Comparison of ENCODE assay signal across 1 cellular context in the genomic region with DNA sequence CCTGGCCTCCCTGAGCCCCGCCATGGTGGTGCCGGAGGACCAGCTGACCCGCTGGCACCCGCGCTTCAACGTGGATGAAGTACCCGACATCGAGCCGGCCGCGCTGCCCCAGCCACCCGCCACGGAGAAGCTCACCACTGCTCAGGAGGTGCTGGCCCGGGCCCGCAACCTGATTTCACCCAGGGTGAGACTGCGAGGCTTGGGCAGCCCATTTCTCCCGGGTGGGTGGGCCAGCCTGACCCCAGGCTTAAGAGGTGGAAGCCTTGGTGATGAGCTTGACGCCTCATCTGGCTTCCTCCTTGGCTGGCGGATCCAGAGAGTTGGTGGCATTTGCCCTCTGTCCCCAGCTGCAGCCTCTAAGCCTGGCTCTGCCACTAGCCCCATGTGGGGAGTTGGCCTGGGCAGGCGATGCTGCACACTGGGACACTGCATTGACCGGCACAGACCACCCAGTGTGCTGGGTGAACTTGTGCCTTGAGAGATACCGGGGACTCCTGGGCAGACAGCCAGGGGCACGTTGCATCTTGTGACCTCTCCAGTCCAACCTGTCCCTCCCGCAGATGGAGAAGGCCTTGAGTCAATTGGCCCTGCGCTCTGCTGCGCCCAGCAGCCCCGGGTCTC.
TF ChIP-seq lines count a peak whose summit lies in the region.

No MANE protein-coding gene starts in this region.

TF ChIP-seq in GM23338, 12 proteins besides CTCF, POLR2A, EP300 and RAD21 (continued from another document):
- TF ChIP-seq, protein P1, sequence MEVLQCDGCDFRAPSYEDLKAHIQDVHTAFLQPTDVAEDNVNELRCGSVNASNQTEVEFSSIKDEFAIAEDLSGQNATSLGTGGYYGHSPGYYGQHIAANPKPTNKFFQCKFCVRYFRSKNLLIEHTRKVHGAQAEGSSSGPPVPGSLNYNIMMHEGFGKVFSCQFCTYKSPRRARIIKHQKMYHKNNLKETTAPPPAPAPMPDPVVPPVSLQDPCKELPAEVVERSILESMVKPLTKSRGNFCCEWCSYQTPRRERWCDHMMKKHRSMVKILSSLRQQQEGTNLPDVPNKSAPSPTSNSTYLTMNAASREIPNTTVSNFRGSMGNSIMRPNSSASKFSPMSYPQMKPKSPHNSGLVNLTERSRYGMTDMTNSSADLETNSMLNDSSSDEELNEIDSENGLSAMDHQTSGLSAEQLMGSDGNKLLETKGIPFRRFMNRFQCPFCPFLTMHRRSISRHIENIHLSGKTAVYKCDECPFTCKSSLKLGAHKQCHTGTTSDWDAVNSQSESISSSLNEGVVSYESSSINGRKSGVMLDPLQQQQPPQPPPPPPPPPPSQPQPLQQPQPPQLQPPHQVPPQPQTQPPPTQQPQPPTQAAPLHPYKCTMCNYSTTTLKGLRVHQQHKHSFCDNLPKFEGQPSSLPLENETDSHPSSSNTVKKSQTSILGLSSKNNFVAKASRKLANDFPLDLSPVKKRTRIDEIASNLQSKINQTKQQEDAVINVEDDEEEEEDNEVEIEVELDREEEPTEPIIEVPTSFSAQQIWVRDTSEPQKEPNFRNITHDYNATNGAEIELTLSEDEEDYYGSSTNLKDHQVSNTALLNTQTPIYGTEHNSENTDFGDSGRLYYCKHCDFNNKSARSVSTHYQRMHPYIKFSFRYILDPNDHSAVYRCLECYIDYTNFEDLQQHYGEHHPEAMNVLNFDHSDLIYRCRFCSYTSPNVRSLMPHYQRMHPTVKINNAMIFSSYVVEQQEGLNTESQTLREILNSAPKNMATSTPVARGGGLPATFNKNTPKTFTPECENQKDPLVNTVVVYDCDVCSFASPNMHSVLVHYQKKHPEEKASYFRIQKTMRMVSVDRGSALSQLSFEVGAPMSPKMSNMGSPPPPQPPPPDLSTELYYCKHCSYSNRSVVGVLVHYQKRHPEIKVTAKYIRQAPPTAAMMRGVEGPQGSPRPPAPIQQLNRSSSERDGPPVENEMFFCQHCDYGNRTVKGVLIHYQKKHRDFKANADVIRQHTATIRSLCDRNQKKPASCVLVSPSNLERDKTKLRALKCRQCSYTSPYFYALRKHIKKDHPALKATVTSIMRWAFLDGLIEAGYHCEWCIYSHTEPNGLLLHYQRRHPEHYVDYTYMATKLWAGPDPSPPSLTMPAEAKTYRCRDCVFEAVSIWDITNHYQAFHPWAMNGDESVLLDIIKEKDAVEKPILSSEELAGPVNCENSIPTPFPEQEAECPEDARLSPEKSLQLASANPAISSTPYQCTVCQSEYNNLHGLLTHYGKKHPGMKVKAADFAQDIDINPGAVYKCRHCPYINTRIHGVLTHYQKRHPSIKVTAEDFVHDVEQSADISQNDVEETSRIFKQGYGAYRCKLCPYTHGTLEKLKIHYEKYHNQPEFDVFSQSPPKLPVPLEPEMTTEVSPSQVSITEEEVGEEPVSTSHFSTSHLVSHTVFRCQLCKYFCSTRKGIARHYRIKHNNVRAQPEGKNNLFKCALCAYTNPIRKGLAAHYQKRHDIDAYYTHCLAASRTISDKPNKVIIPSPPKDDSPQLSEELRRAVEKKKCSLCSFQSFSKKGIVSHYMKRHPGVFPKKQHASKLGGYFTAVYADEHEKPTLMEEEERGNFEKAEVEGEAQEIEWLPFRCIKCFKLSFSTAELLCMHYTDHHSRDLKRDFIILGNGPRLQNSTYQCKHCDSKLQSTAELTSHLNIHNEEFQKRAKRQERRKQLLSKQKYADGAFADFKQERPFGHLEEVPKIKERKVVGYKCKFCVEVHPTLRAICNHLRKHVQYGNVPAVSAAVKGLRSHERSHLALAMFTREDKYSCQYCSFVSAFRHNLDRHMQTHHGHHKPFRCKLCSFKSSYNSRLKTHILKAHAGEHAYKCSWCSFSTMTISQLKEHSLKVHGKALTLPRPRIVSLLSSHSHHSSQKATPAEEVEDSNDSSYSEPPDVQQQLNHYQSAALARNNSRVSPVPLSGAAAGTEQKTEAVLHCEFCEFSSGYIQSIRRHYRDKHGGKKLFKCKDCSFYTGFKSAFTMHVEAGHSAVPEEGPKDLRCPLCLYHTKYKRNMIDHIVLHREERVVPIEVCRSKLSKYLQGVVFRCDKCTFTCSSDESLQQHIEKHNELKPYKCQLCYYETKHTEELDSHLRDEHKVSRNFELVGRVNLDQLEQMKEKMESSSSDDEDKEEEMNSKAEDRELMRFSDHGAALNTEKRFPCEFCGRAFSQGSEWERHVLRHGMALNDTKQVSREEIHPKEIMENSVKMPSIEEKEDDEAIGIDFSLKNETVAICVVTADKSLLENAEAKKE (CRISPR knock-in tag; IDR thresholded peaks at IDR 0.05) = no peak
- no peak for TF ChIP-seq ZNF331 (CRISPR knock-in tag; IDR thresholded peaks at IDR 0.05; ENCODE audit: low read depth)
- no peak for TF ChIP-seq EZH2 (IDR thresholded peaks at IDR 0.05; ENCODE audit: low read depth, unreplicated experiment)
- TF ChIP-seq CREB1 (CRISPR knock-in tag; IDR thresholded peaks at IDR 0.05; ENCODE audit: low read depth) = no peak
- TF ChIP-seq, protein P2, sequence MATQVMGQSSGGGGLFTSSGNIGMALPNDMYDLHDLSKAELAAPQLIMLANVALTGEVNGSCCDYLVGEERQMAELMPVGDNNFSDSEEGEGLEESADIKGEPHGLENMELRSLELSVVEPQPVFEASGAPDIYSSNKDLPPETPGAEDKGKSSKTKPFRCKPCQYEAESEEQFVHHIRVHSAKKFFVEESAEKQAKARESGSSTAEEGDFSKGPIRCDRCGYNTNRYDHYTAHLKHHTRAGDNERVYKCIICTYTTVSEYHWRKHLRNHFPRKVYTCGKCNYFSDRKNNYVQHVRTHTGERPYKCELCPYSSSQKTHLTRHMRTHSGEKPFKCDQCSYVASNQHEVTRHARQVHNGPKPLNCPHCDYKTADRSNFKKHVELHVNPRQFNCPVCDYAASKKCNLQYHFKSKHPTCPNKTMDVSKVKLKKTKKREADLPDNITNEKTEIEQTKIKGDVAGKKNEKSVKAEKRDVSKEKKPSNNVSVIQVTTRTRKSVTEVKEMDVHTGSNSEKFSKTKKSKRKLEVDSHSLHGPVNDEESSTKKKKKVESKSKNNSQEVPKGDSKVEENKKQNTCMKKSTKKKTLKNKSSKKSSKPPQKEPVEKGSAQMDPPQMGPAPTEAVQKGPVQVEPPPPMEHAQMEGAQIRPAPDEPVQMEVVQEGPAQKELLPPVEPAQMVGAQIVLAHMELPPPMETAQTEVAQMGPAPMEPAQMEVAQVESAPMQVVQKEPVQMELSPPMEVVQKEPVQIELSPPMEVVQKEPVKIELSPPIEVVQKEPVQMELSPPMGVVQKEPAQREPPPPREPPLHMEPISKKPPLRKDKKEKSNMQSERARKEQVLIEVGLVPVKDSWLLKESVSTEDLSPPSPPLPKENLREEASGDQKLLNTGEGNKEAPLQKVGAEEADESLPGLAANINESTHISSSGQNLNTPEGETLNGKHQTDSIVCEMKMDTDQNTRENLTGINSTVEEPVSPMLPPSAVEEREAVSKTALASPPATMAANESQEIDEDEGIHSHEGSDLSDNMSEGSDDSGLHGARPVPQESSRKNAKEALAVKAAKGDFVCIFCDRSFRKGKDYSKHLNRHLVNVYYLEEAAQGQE (IDR thresholded peaks at IDR 0.05; ENCODE audit: unreplicated experiment) = no peak
- TF ChIP-seq ZNF114 (CRISPR knock-in tag; IDR thresholded peaks at IDR 0.05) = no peak
- TF ChIP-seq NANOG (IDR thresholded peaks at IDR 0.05; ENCODE audit: borderline replicate concordance) = no peak
- no peak for TF ChIP-seq STAT1 (IDR thresholded peaks at IDR 0.05; ENCODE audit: unreplicated experiment)
